ENCODE assay signal across 14 cellular contexts in genomic region chr13:68810660-68811059, GRCh38.
DNase-seq lines count a peak whose midpoint lies in the region; ATAC-seq and TF ChIP-seq lines count a peak whose summit lies in the region.
"Had no signal": no experiment of that assay in that cellular context is flagged by ENCODE, and none has a peak within 500 bp of the region (broad histone marks: within the 10 kb centered on the region; RNA-seq: fewer than 3 reads in every experiment).

No MANE protein-coding gene starts in this region.

- H3K9me3 Mint-ChIP-seq in activated naive CD4-positive, alpha-beta T cell treated with anti-CD3 and anti-CD28 coated beads for 36 hours, result no peaks in the 10 kb centered on the region
- H3K9me3 Mint-ChIP-seq: memory B cell had no signal

- no peaks in the 10 kb centered on the region for H3K27me3 Mint-ChIP-seq in activated naive CD4-positive, alpha-beta T cell treated with anti-CD3 and anti-CD28 coated beads for 36 hours (ENCODE audit: low read depth)
- H3K27me3 Mint-ChIP-seq: memory B cell had no signal

- H3K27me3 ChIP-seq in RWPE2 (ENCODE audit: insufficient read depth, poor library complexity, severe bottlenecking), result no peaks in the 10 kb centered on the region
- H3K27me3 ChIP-seq: tibial nerve had no signal

- no peaks in the 10 kb centered on the region for H3K36me3 ChIP-seq in RWPE2 (ENCODE audit: low read depth)
- H3K36me3 ChIP-seq: tibial nerve had no signal

- 0 out of 3 replicates have a peak, but pooled peaks have one; percentile 31 for ATAC-seq in RWPE2 (ENCODE audit: low read depth)

- H3K9me3 ChIP-seq in RWPE2 (ENCODE audit: severe bottlenecking), result no peaks in the 10 kb centered on the region
- H3K9me3 ChIP-seq: tibial nerve had no signal

- no peak overlapping the region for H3K4me3 Mint-ChIP-seq in activated naive CD4-positive, alpha-beta T cell treated with anti-CD3 and anti-CD28 coated beads for 36 hours
- H3K4me3 Mint-ChIP-seq: memory B cell had no signal

- no peaks in the 10 kb centered on the region for H3K36me3 Mint-ChIP-seq in activated naive CD4-positive, alpha-beta T cell treated with anti-CD3 and anti-CD28 coated beads for 36 hours (ENCODE audit: low read depth)
- H3K36me3 Mint-ChIP-seq: memory B cell had no signal

- TF ChIP-seq CTCF in RWPE2 (IDR thresholded peaks at IDR 0.05; ENCODE audit: poor library complexity, severe bottlenecking), result peak; percentile 20

- H3K27ac ChIP-seq in RWPE2 (ENCODE audit: poor library complexity, severe bottlenecking), result no peak overlapping the region
- H3K27ac ChIP-seq: SK-N-MC, tibial nerve had no signal

- H3K4me3 ChIP-seq in RWPE2 (ENCODE audit: severe bottlenecking), result no peak overlapping the region
- H3K4me3 ChIP-seq: SK-N-MC, tibial nerve had no signal

- DNase-seq in ELR (ENCODE audit: low read depth) (peak; percentile 11), Kasumi-1 (lab: John Stamatoyannopoulos, UW) (peak; percentile 3 to 40), RWPE2 (ENCODE audit: low spot score) (no peak), iPS-NIHi7 (ENCODE audit: extremely low spot score) (peak; percentile 53)
- no peak for DNase-seq in activated CD4-positive, alpha-beta T cell treated with anti-CD3 and anti-CD28 coated beads for 4 hours
- DNase-seq in activated naive CD4-positive, alpha-beta T cell treated with anti-CD3 and anti-CD28 coated beads for 36 hours, result no peak
- DNase-seq in NK-92 treated with Interleukin-12 subunit alpha and Interleukin-12 subunit beta, amount 100 ng/mL, for 24 hours (lab: John Stamatoyannopoulos, UW), result no peak
- DNase-seq in activated CD4-positive, CD25-positive, alpha-beta regulatory T cell (lab: John Stamatoyannopoulos, UW), result no peak
- DNase-seq: NCI-H345; stimulated activated CD4-positive, alpha-beta T cell treated with anti-CD3 and anti-CD28 coated beads, Interleukin-15, amount 100 ng/mL, for 24 hours; stimulated activated CD8-positive, alpha-beta memory T cell treated with anti-CD3 and anti-CD28 coated beads, Interleukin-4, amount 100 ng/mL, for 48 hours had no signal

- intact Hi-C loops in activated naive CD4-positive, alpha-beta T cell treated with anti-CD3 and anti-CD28 coated beads for 36 hours (cut with micrococcal nuclease), result no loop called here

- CTCF ChIA-PET in activated naive CD4-positive, alpha-beta T cell treated with anti-CD3 and anti-CD28 coated beads for 36 hours (lab: Charles Lee), result no interaction called here

- no peak overlapping the region for H3K27ac Mint-ChIP-seq in activated naive CD4-positive, alpha-beta T cell treated with anti-CD3 and anti-CD28 coated beads for 36 hours
- H3K27ac Mint-ChIP-seq: memory B cell had no signal

- H3K4me1 Mint-ChIP-seq in activated naive CD4-positive, alpha-beta T cell treated with anti-CD3 and anti-CD28 coated beads for 36 hours (ENCODE audit: low read depth), result no peaks in the 10 kb centered on the region
- H3K4me1 Mint-ChIP-seq: memory B cell had no signal

- H3K4me1 ChIP-seq in RWPE2 (ENCODE audit: insufficient read depth, poor library complexity, severe bottlenecking), result no peaks in the 10 kb centered on the region
- H3K4me1 ChIP-seq: tibial nerve had no signal

Comparison
In these comparisons a context has a peak if more than half of its experiments do, and no peak if none do; other contexts are left out.
1. DNase-seq: peak in ELR (single experiment), Kasumi-1 (2 of 2) and iPS-NIHi7 (single experiment); none in RWPE2 (single experiment), activated CD4-positive, alpha-beta T cell treated with anti-CD3 and anti-CD28 coated beads for 4 hours (0 of 2), activated naive CD4-positive, alpha-beta T cell treated with anti-CD3 and anti-CD28 coated beads for 36 hours (single experiment), NK-92 treated with Interleukin-12 subunit alpha and Interleukin-12 subunit beta, amount 100 ng/mL, for 24 hours (single experiment) and activated CD4-positive, CD25-positive, alpha-beta regulatory T cell (0 of 4).